In genomic region chr1:200888349-200888838, GRCh38 we compare ENCODE assay signal across 8 cellular contexts. TPM values are rescaled to one million over a fixed set of nuclear protein-coding genes. Genes with fewer than 3 reads are reported as not detected.
A peak's percentile ranks its signal among the peaks of the same experiment; 100 is the strongest.
DNase-seq lines count a peak whose midpoint lies in the region; ATAC-seq and TF ChIP-seq lines count a peak whose summit lies in the region.

No MANE protein-coding gene starts in this region.

- no peaks in the 10 kb centered on the region for H3K36me3 ChIP-seq in GM06990 (ENCODE audit: control insufficient read depth, insufficient read depth, low read length)
- H3K36me3 ChIP-seq in right lobe of liver = no peaks in the 10 kb centered on the region
- no peaks in the 10 kb centered on the region for H3K36me3 ChIP-seq in gastrocnemius medialis

- DNase-seq in GM06990 (ENCODE audit: extremely low read depth, insufficient read length) (peak; percentile 81), right lobe of liver (no peak), COLO668 (lab: John Stamatoyannopoulos, UW; ENCODE audit: unreplicated experiment) (no peak), gastrocnemius medialis (no peak)
- peak; percentile 35 to 43 for DNase-seq in activated CD4-positive, alpha-beta T cell treated with anti-CD3 and anti-CD28 coated beads, Interleukin-2, amount 50 U/mL, for 4 hours
- no peak for DNase-seq in effector CD8-positive, alpha-beta T cell (lab: John Stamatoyannopoulos, UW)

- H3K27ac ChIP-seq in right lobe of liver (no peak overlapping the region), gastrocnemius medialis (no peak overlapping the region)

- no peaks in the 10 kb centered on the region for H3K9me3 Mint-ChIP-seq in IgD-negative memory B cell

- H3K27ac Mint-ChIP-seq in IgD-negative memory B cell = peak overlapping the region; percentile 76 to 93 (median 78)

- ATAC-seq in GM21447 (IDR thresholded peaks at IDR 0.05; ENCODE audit: unreplicated experiment) (peak; percentile 95), right lobe of liver (peak; percentile 39 to 63 (median 48)), gastrocnemius medialis (no peak)

- TF ChIP-seq POLR2A in right lobe of liver (IDR thresholded peaks at IDR 0.05) (no peak), gastrocnemius medialis (IDR thresholded peaks at IDR 0.05) (no peak)

- 20% methylated on average over 1 of the region's 7 CpGs for WGBS in right lobe of liver (ENCODE audit: insufficient coverage, low coverage, low lambda C conversion rate, missing lambda C conversion rate)

- H3K27me3 Mint-ChIP-seq in IgD-negative memory B cell = peaks cover 7% of the 10 kb centered on the region

- TF ChIP-seq CTCF in GM06990 (IDR thresholded peaks at IDR 0.05; ENCODE audit: insufficient read depth, low read length, poor library complexity, severe bottlenecking) (no peak), right lobe of liver (IDR thresholded peaks at IDR 0.05) (no peak), gastrocnemius medialis (IDR thresholded peaks at IDR 0.05 in 4 of 5, conservative IDR thresholded peaks at IDR 0.05 in 1 of 5) (no peak)

- intact Hi-C loops in right lobe of liver (cut with DNase I) (no loop called here), gastrocnemius medialis (cut with DNase I; ENCODE audit: low total_unique reads) (no loop called here)

- H3K36me3 Mint-ChIP-seq in IgD-negative memory B cell = peaks cover 2% of the 10 kb centered on the region

- H3K27me3 ChIP-seq in GM06990 (replicated peaks; ENCODE audit: control insufficient read depth, insufficient read depth, low read length) (no peaks in the 10 kb centered on the region), right lobe of liver (no peaks in the 10 kb centered on the region), gastrocnemius medialis (peaks cover 25 to 37% (median 29%) of the 10 kb centered on the region in 3 donors)

- H3K4me1 ChIP-seq in right lobe of liver (peaks cover 0 to 18% (median 4%) of the 10 kb centered on the region in 4 donors), gastrocnemius medialis (peaks cover 0 to 10% of the 10 kb centered on the region in 2 donors)

- in situ Hi-C loops in gastrocnemius medialis (cut with MboI; ENCODE audit: low sequenced_read_pairs in 4 of 4) = no loop called here

- H3K4me3 ChIP-seq in GM06990 (replicated peaks; ENCODE audit: low read depth, low read length) (peak overlapping the region; percentile 51), right lobe of liver (no peak overlapping the region), gastrocnemius medialis (no peak overlapping the region)

- H3K4me3 Mint-ChIP-seq in IgD-negative memory B cell = peak overlapping the region; percentile 58 to 93 (median 76)

- H3K9me3 ChIP-seq in right lobe of liver = no peaks in the 10 kb centered on the region
- H3K9me3 ChIP-seq in gastrocnemius medialis = no peaks in the 10 kb centered on the region

- peaks cover 49 to 50% (median 50%) of the 10 kb centered on the region in 3 donors for H3K4me1 Mint-ChIP-seq in IgD-negative memory B cell

RNA-seq across cellular contexts. Expression of gene INAVA, which starts 6.3 kb away (rescaled TPM):
- not detected for polyA plus RNA-seq in IgD-negative memory B cell
- total RNA-seq in right lobe of liver (under 1 TPM; 0.29 to 0.55 (median 0.41) TPM), gastrocnemius medialis (under 1 TPM in 1 of 4 donors, not detected in 3; 0.58 TPM)

RNA-seq across cellular contexts. Expression of gene GPR25, which starts 15.6 kb away (rescaled TPM):
- polyA plus RNA-seq in IgD-negative memory B cell = 41.1 TPM
- not detected for total RNA-seq in right lobe of liver
- under 1 TPM in 1 of 4 donors, not detected in 3; 0.24 TPM for total RNA-seq in gastrocnemius medialis

Comparison
In these comparisons a context has a peak if more than half of its experiments do, and no peak if none do; other contexts are left out.
1. DNase-seq: peak in GM06990 (single experiment) and activated CD4-positive, alpha-beta T cell treated with anti-CD3 and anti-CD28 coated beads, Interleukin-2, amount 50 U/mL, for 4 hours (2 of 2); none in right lobe of liver (0 of 3), effector CD8-positive, alpha-beta T cell (single experiment), COLO668 (single experiment) and gastrocnemius medialis (0 of 2).
2. ATAC-seq: peak in GM21447 (single experiment) and right lobe of liver (4 of 4); none in gastrocnemius medialis (0 of 2).